In genomic region chr5:3019045-3019444, GRCh38 we compare ENCODE assay signal across 9 cellular contexts.
"Had no signal": no experiment of that assay in that cellular context is flagged by ENCODE, and none has a peak within 500 bp of the region (broad histone marks: within the 10 kb centered on the region; RNA-seq: fewer than 3 reads in every experiment).

No MANE protein-coding gene starts in this region.

- H3K4me1 ChIP-seq: HAP-1 had no signal

- H3K27ac Mint-ChIP-seq: GM23338, HFFc6 had no signal

- H3K9me3 Mint-ChIP-seq: GM23338 had no signal

- H3K4me3 ChIP-seq: GM23338, HAP-1, K562 had no signal

- FAIRE-seq: HTR-8/SVneo, K562 had no signal

- DNase-seq: H7, HFFc6, IMR-90, KG1 had no signal

- H2AFZ ChIP-seq: GM23338 had no signal

- ATAC-seq: GM23338, HCT116, K562 had no signal

- H3K4me2 ChIP-seq: GM23338 had no signal

- H3K4me3 Mint-ChIP-seq: GM23338, HFFc6 had no signal

- H3K9me3 ChIP-seq: HAP-1 had no signal

- H3K36me3 ChIP-seq: HAP-1 had no signal
